In genomic region chr6:21371676-21372161, GRCh38 we compare ENCODE assay signal across 14 cellular contexts.
DNase-seq lines count a peak whose midpoint lies in the region; TF ChIP-seq lines count a peak whose summit lies in the region.
"Had no signal": no experiment of that assay in that cellular context is flagged by ENCODE, and none has a peak within 500 bp of the region (broad histone marks: within the 10 kb centered on the region; RNA-seq: fewer than 3 reads in every experiment).

No MANE protein-coding gene starts in this region.

- H3K9me3 ChIP-seq in MM.1S (replicated peaks; ENCODE audit: insufficient read depth, low read length): no peaks in the 10 kb centered on the region

- TF ChIP-seq CTCF in AG09309 (IDR thresholded peaks at IDR 0.05; ENCODE audit: control insufficient read depth, insufficient read depth, low read depth, low read length, missing control alignments) (no peak), fibroblast of mammary gland (conservative IDR thresholded peaks at IDR 0.05; ENCODE audit: control insufficient read depth, insufficient read depth, low read depth, low read length) (no peak), neural crest cell (conservative IDR thresholded peaks at IDR 0.05) (no peak), MM.1S (IDR thresholded peaks at IDR 0.05; ENCODE audit: low read length) (no peak)

- H3K9me3 Mint-ChIP-seq in neural crest cell: no peaks in the 10 kb centered on the region
- no peaks in the 10 kb centered on the region for H3K9me3 Mint-ChIP-seq in activated CD4-positive, alpha-beta T cell treated with anti-CD3 and anti-CD28 coated beads, Interleukin-2, amount 10 ng/mL, durations not matched to agents 7 days and 5 days
- H3K9me3 Mint-ChIP-seq: activated T-helper 17 cell treated with anti-CD3 and anti-CD28 coated beads, Interleukin-2, amount 50 U/mL, for 72 hours; central memory CD8-positive, alpha-beta T cell had no signal

- H3K36me3 ChIP-seq in MM.1S (replicated peaks; ENCODE audit: insufficient read depth, low read length): no peaks in the 10 kb centered on the region

- H3K9ac ChIP-seq in MM.1S (ENCODE audit: low read length): no peak overlapping the region

- H3K4me2 ChIP-seq in MM.1S (ENCODE audit: low read depth, low read length): no peak overlapping the region

- H3K4me3 Mint-ChIP-seq in neural crest cell: no peak overlapping the region
- H3K4me3 Mint-ChIP-seq in activated CD4-positive, alpha-beta T cell treated with anti-CD3 and anti-CD28 coated beads, Interleukin-2, amount 10 ng/mL, durations not matched to agents 7 days and 5 days: no peak overlapping the region
- H3K4me3 Mint-ChIP-seq: activated T-helper 17 cell treated with anti-CD3 and anti-CD28 coated beads, Interleukin-2, amount 50 U/mL, for 72 hours; central memory CD8-positive, alpha-beta T cell had no signal

- peak overlapping the region; percentile 66 for H3K27ac Mint-ChIP-seq in neural crest cell (ENCODE audit: unreplicated experiment)
- H3K27ac Mint-ChIP-seq in activated CD4-positive, alpha-beta T cell treated with anti-CD3 and anti-CD28 coated beads, Interleukin-2, amount 10 ng/mL, durations not matched to agents 7 days and 5 days: no peak overlapping the region
- H3K27ac Mint-ChIP-seq: activated T-helper 17 cell treated with anti-CD3 and anti-CD28 coated beads, Interleukin-2, amount 50 U/mL, for 72 hours had no signal

- no peak overlapping the region for H2AFZ ChIP-seq in MM.1S (ENCODE audit: low read length)

- no peaks in the 10 kb centered on the region for H3F3A ChIP-seq in MM.1S (ENCODE audit: insufficient read depth, low read length)

- no peaks in the 10 kb centered on the region for H3K36me3 Mint-ChIP-seq in neural crest cell (ENCODE audit: low read depth)
- H3K36me3 Mint-ChIP-seq in activated CD4-positive, alpha-beta T cell treated with anti-CD3 and anti-CD28 coated beads, Interleukin-2, amount 10 ng/mL, durations not matched to agents 7 days and 5 days (ENCODE audit: low read depth): no peaks in the 10 kb centered on the region

- no peak overlapping the region for H3K4me3 ChIP-seq in AG09309 (ENCODE audit: control insufficient read depth, low read depth, low read length)
- H3K4me3 ChIP-seq in fibroblast of mammary gland (ENCODE audit: control insufficient read depth, low read depth, low read length): no peak overlapping the region
- H3K4me3 ChIP-seq in MM.1S (ENCODE audit: low read length): no peak overlapping the region

- no peaks in the 10 kb centered on the region for H3K9me2 ChIP-seq in MM.1S (replicated peaks; ENCODE audit: insufficient read depth, low read length)

- H3K79me2 ChIP-seq in MM.1S (ENCODE audit: low read length): no peaks in the 10 kb centered on the region

- H4K20me1 ChIP-seq in MM.1S (ENCODE audit: insufficient read depth, low read length): no peaks in the 10 kb centered on the region

- no peaks in the 10 kb centered on the region for H3K27me3 ChIP-seq in MM.1S (replicated peaks; ENCODE audit: insufficient read depth, low read length)

- DNase-seq in AG09309 (ENCODE audit: low read depth) (peak; percentile 25), M059J (ENCODE audit: low read depth) (peak; percentile 11), fibroblast of mammary gland (ENCODE audit: low read depth) (peak; percentile 49), neural crest cell (ENCODE audit: low read depth, low spot score) (no peak), NCI-H446 treated with DMSO at 0.1 percent for 48 hours (lab: John Stamatoyannopoulos, UW) (no peak), MM.1S (no peak)
- DNase-seq in activated CD4-positive, alpha-beta T cell treated with anti-CD3 and anti-CD28 coated beads for 4 hours: no peak
- no peak for DNase-seq in activated CD4-positive, alpha-beta T cell treated with anti-CD3 and anti-CD28 coated beads, Interleukin-2, amount 10 ng/mL, durations not matched to agents 7 days and 5 days
- DNase-seq: HCEC 1CT; hippocampal formation; NCI-H1417 treated with DMSO at 0.1 percent for 48 hours; stimulated activated CD4-positive, alpha-beta T cell treated with anti-CD3 and anti-CD28 coated beads, Interleukin-4, amount 100 ng/mL, for 4 hours had no signal

- POLR2A ChIA-PET in activated CD4-positive, alpha-beta T cell treated with anti-CD3 and anti-CD28 coated beads, Interleukin-2, amount 10 ng/mL, durations not matched to agents 7 days and 5 days (lab: Charles Lee): no interaction called here

- H3K4me1 ChIP-seq in MM.1S (ENCODE audit: low read length): no peaks in the 10 kb centered on the region

- peaks cover 38% of the 10 kb centered on the region for H3K4me1 Mint-ChIP-seq in neural crest cell
- no peaks in the 10 kb centered on the region for H3K4me1 Mint-ChIP-seq in activated CD4-positive, alpha-beta T cell treated with anti-CD3 and anti-CD28 coated beads, Interleukin-2, amount 10 ng/mL, durations not matched to agents 7 days and 5 days
- H3K4me1 Mint-ChIP-seq: activated T-helper 17 cell treated with anti-CD3 and anti-CD28 coated beads, Interleukin-2, amount 50 U/mL, for 72 hours; central memory CD8-positive, alpha-beta T cell had no signal

- no peaks in the 10 kb centered on the region for H3K27me3 Mint-ChIP-seq in neural crest cell (ENCODE audit: low read depth)
- peaks cover 2% of the 10 kb centered on the region for H3K27me3 Mint-ChIP-seq in activated CD4-positive, alpha-beta T cell treated with anti-CD3 and anti-CD28 coated beads, Interleukin-2, amount 10 ng/mL, durations not matched to agents 7 days and 5 days

- H3K27ac ChIP-seq in MM.1S (ENCODE audit: low read length): no peak overlapping the region

- CTCF ChIA-PET in activated CD4-positive, alpha-beta T cell treated with anti-CD3 and anti-CD28 coated beads, Interleukin-2, amount 10 ng/mL, durations not matched to agents 7 days and 5 days (lab: Charles Lee): no interaction called here

Comparison
In these comparisons a context has a peak if more than half of its experiments do, and no peak if none do; other contexts are left out.
1. DNase-seq: peak in AG09309 (single experiment), M059J (single experiment) and fibroblast of mammary gland (single experiment); none in neural crest cell (single experiment), NCI-H446 treated with DMSO at 0.1 percent for 48 hours (single experiment), MM.1S (single experiment), activated CD4-positive, alpha-beta T cell treated with anti-CD3 and anti-CD28 coated beads for 4 hours (0 of 2) and activated CD4-positive, alpha-beta T cell treated with anti-CD3 and anti-CD28 coated beads, Interleukin-2, amount 10 ng/mL, durations not matched to agents 7 days and 5 days (single experiment).